In genomic region chr4:140372607-140373327, GRCh38 we compare ENCODE assay signal across 8 cellular contexts. TPM values are rescaled to one million over a fixed set of nuclear protein-coding genes. Genes with fewer than 3 reads are reported as not detected.
DNase-seq lines count a peak whose midpoint lies in the region; ATAC-seq and TF ChIP-seq lines count a peak whose summit lies in the region.

No MANE protein-coding gene starts in this region.

- no peak for TF ChIP-seq CTCF in lung (IDR thresholded peaks at IDR 0.05; ENCODE audit: control extremely low read depth, extremely low read depth)

- ATAC-seq in GM21367 (IDR thresholded peaks at IDR 0.05; ENCODE audit: unreplicated experiment) (peak; percentile 60), HG03558 (IDR thresholded peaks at IDR 0.05; ENCODE audit: extremely low read depth, unreplicated experiment) (peak; percentile 52), lung (ENCODE audit: insufficient read depth, low FRiP score) (no peak)

- H3K27ac ChIP-seq in lung (ENCODE audit: low read depth in 1 of 2, low read length in 1 of 2) (peak overlapping the region; percentile 75 to 93), thymus (ENCODE audit: low read depth) (peak overlapping the region; percentile 77)

- peak overlapping the region; percentile 37 for H3K4me3 ChIP-seq in lung
- H3K4me3 ChIP-seq in thymus (ENCODE audit: low read length) = peak overlapping the region; percentile 99

- WGBS in lung, 2 donors = 2% methylated on average over 22 of the region's 22 CpGs
- WGBS in thymus = 1% methylated on average over 22 of the region's 22 CpGs

- H3K4me1 ChIP-seq in lung (ENCODE audit: control insufficient read depth in 2 of 2, insufficient read depth in 2 of 2, low read length in 2 of 2) (peaks cover 1 to 16% of the 10 kb centered on the region in 2 donors), thymus (ENCODE audit: control insufficient read depth, insufficient read depth, low read length) (peaks cover 5% of the 10 kb centered on the region)

- H3K36me3 ChIP-seq in lung (ENCODE audit: control insufficient read depth in 2 of 2, insufficient read depth in 2 of 2, low read length in 2 of 2) (no peaks in the 10 kb centered on the region), thymus (ENCODE audit: control insufficient read depth, insufficient read depth) (no peaks in the 10 kb centered on the region)

- DNase-seq in GDM1 (lab: John Stamatoyannopoulos, UW) (peak; percentile 17), SW480 (ENCODE audit: low spot score) (peak; percentile 26), cerebellum (ENCODE audit: low spot score) (peak; percentile 42), lung (ENCODE audit: low spot score) (no peak), hippocampal formation (lab: John Stamatoyannopoulos, UW) (no peak)

- no peaks in the 10 kb centered on the region for H3K9me3 ChIP-seq in lung (ENCODE audit: control insufficient read depth in 2 of 2, insufficient read depth in 1 of 2, low read length in 1 of 2)
- H3K9me3 ChIP-seq in thymus (ENCODE audit: control insufficient read depth) = no peaks in the 10 kb centered on the region

- H3K27me3 ChIP-seq in lung (ENCODE audit: control insufficient read depth, insufficient read depth) (no peaks in the 10 kb centered on the region), thymus (ENCODE audit: control insufficient read depth, insufficient read depth) (no peaks in the 10 kb centered on the region)

RNA-seq across cellular contexts. Expression of gene SCOC, which starts 0.7 kb away (rescaled TPM):
- total RNA-seq in cerebellum (75.5 TPM), lung (10 to 100 TPM; 38.0 to 44.4 TPM)
- polyA plus RNA-seq in lung (10 to 100 TPM; 36.5 to 38.2 TPM), thymus (80.0 TPM)

RNA-seq across cellular contexts. Expression of gene CLGN, which starts 54.7 kb away (rescaled TPM):
- 5.3 TPM for total RNA-seq in cerebellum
- 1 to 10 TPM; 2.9 to 3.4 TPM for total RNA-seq in lung
- 1 to 10 TPM in 1 of 2 donors, under 1 TPM in 1; 0.87 to 1.3 TPM for polyA plus RNA-seq in lung
- polyA plus RNA-seq in thymus = 1.0 TPM

Comparison
In these comparisons a context has a peak if more than half of its experiments do, and no peak if none do; other contexts are left out.
1. DNase-seq: peak in GDM1 (single experiment), SW480 (single experiment) and cerebellum (single experiment); none in lung (single experiment) and hippocampal formation (0 of 2).